In genomic region chrX:47940448-47940847, GRCh38 we compare ENCODE assay signal across 24 cellular contexts.
"Had no signal": no experiment of that assay in that cellular context is flagged by ENCODE, and none has a peak within 500 bp of the region (broad histone marks: within the 10 kb centered on the region; RNA-seq: fewer than 3 reads in every experiment).

No MANE protein-coding gene starts in this region.

- DNase-seq: dermis blood vessel endothelial cell; dorsolateral prefrontal cortex; effector CD4-positive, alpha-beta T cell; effector memory CD4-positive, alpha-beta T cell; foreskin keratinocyte; glutamatergic neuron; head of caudate nucleus; heart right ventricle; hippocampal formation; left cardiac atrium; left lung; left ventricle myocardium superior; lower lobe of right lung; mesenchymal stem cell; mucosa of descending colon; naive B cell; naive thymus-derived CD8-positive, alpha-beta T cell had no signal

- H3K36me3 ChIP-seq: esophagus muscularis mucosa, gastroesophageal sphincter, heart right ventricle, left lung, lower lobe of right lung had no signal

- H3K9me3 ChIP-seq: gastroesophageal sphincter, left lung, lower lobe of right lung, mucosa of descending colon had no signal

- H3K27me3 ChIP-seq: esophagus muscularis mucosa, foreskin keratinocyte, gastroesophageal sphincter, heart right ventricle, left lung had no signal

- H3K27ac Mint-ChIP-seq: mesothelial cell of epicardium; naive thymus-derived CD8-positive, alpha-beta T cell had no signal

- H3K27me3 Mint-ChIP-seq: naive thymus-derived CD8-positive, alpha-beta T cell had no signal

- H3K4me3 Mint-ChIP-seq: mesothelial cell of epicardium; naive B cell; naive thymus-derived CD8-positive, alpha-beta T cell had no signal

- H3K36me3 Mint-ChIP-seq: mesothelial cell of epicardium had no signal

- ATAC-seq: foreskin keratinocyte; gastroesophageal sphincter; heart right ventricle; left cardiac atrium; left lung; left ventricle myocardium superior; lower lobe of right lung; mucosa of descending colon; naive thymus-derived CD8-positive, alpha-beta T cell had no signal

- H3K4me3 ChIP-seq: coronary artery, dorsolateral prefrontal cortex, esophagus muscularis mucosa, gastroesophageal sphincter, heart right ventricle, left lung, lower lobe of right lung, mucosa of descending colon had no signal

- H3K27ac ChIP-seq: coronary artery, dorsolateral prefrontal cortex, esophagus muscularis mucosa, foreskin keratinocyte, gastroesophageal sphincter, heart right ventricle, left lung, lower lobe of right lung had no signal

- H3K4me1 ChIP-seq: esophagus muscularis mucosa, foreskin keratinocyte, gastroesophageal sphincter, heart right ventricle, left lung, lower lobe of right lung had no signal

- FAIRE-seq: frontal cortex, islet of Langerhans, keratinocyte had no signal
